In the genomic region with DNA sequence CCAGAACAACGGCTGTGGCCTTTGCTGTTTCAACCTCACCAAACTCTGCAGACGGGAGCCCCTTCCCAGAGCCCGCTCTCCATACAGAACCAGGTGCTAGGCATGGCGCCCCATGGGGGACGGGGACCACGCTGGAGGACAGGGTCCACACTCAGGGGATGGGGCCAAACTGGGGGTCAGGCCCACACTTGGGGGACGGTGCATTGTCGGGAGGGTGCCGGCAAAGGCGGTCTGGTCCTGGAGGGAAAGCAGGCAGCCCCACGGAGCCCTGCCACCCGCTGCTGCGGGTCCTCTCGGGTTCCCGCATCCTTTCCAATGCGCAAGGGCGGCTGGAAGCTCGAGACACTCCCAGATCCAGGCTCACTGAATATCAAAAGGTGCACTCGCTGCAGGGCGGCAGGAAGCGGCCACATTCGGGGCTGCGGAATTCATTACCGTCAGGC, we compare ENCODE assay signal across 25 cellular contexts. TPM values are rescaled to one million over a fixed set of nuclear protein-coding genes. Genes with fewer than 3 reads are reported as not detected.
"Had no signal": no experiment of that assay in that cellular context is flagged by ENCODE, and none has a peak within 500 bp of the region (broad histone marks: within the 10 kb centered on the region; RNA-seq: fewer than 3 reads in every experiment).

No MANE protein-coding gene starts in this region.

- H3K27ac Mint-ChIP-seq: activated naive CD4-positive, alpha-beta T cell treated with anti-CD3 and anti-CD28 coated beads for 36 hours; activated naive CD8-positive, alpha-beta T cell treated with anti-CD3 and anti-CD28 coated beads, Interleukin-2, amount 10 ng/mL, durations not matched to agents 7 days and 5 days; activated T-helper 1 cell treated with anti-CD3 and anti-CD28 coated beads, Interleukin-12 subunit alpha, Interleukin-12 subunit beta, Interleukin-2, Interleukin-4 antibody, amounts not matched to agents 30 ng/mL and 10 ng/mL and 1 ng/mL, durations not matched to agents 14 hours and 24 hours and 36 hours; nephron; T-cell had no signal

- DNase-seq: activated CD4-positive, alpha-beta T cell treated with anti-CD3 and anti-CD28 coated beads for 4 hours; activated CD4-positive, alpha-beta T cell treated with anti-CD3 and anti-CD28 coated beads, Interleukin-2, amount 50 U/mL, for 4 hours; activated effector memory CD4-positive, alpha-beta T cell treated with anti-CD3 and anti-CD28 coated beads, Interleukin-2, amount 50 U/mL, for 16 hours; activated naive CD4-positive, alpha-beta T cell treated with anti-CD3 and anti-CD28 coated beads for 36 hours; activated naive CD8-positive, alpha-beta T cell treated with anti-CD3 and anti-CD28 coated beads, Interleukin-2, amount 10 ng/mL, durations not matched to agents 7 days and 5 days; activated T-cell treated with anti-CD3 and anti-CD28 coated beads, Interleukin-2, amount 50 U/mL, for 1 hour; caudate nucleus; foreskin fibroblast; hypothalamus; left colon; mammary epithelial cell; occipital lobe; stimulated activated naive CD4-positive, alpha-beta T cell; T-cell; tibial artery; upper lobe of right lung had no signal

- H3K27me3 Mint-ChIP-seq: activated naive CD8-positive, alpha-beta T cell treated with anti-CD3 and anti-CD28 coated beads, Interleukin-2, amount 10 ng/mL, durations not matched to agents 7 days and 5 days; T-cell had no signal

- H3K4me1 Mint-ChIP-seq: activated naive CD8-positive, alpha-beta T cell treated with anti-CD3 and anti-CD28 coated beads, Interleukin-2, amount 10 ng/mL, durations not matched to agents 7 days and 5 days; nephron; T-cell had no signal

- H3K27ac ChIP-seq: heart left ventricle, parathyroid adenoma, right atrium auricular region, suprapubic skin, tibial artery, upper lobe of right lung had no signal

- H3K4me3 ChIP-seq: heart left ventricle, right atrium auricular region, smooth muscle cell, suprapubic skin, tibial artery, upper lobe of right lung had no signal

- H3K9ac ChIP-seq: parathyroid adenoma had no signal

- FAIRE-seq: keratinocyte had no signal

- H3K4me3 Mint-ChIP-seq: activated naive CD4-positive, alpha-beta T cell treated with anti-CD3 and anti-CD28 coated beads for 36 hours; activated naive CD8-positive, alpha-beta T cell treated with anti-CD3 and anti-CD28 coated beads, Interleukin-2, amount 10 ng/mL, durations not matched to agents 7 days and 5 days; activated T-helper 1 cell treated with anti-CD3 and anti-CD28 coated beads, Interleukin-12 subunit alpha, Interleukin-12 subunit beta, Interleukin-2, Interleukin-4 antibody, amounts not matched to agents 30 ng/mL and 10 ng/mL and 1 ng/mL, durations not matched to agents 14 hours and 24 hours and 36 hours; nephron; T-cell had no signal

- H3K79me2 ChIP-seq: parathyroid adenoma had no signal

- H3K4me2 ChIP-seq: smooth muscle cell had no signal

- H2AFZ ChIP-seq: parathyroid adenoma had no signal

- ATAC-seq: esophagus mucosa, heart left ventricle, left colon, T-cell, upper lobe of right lung had no signal

- H3K4me1 ChIP-seq: parathyroid adenoma, right atrium auricular region, suprapubic skin, tibial artery, upper lobe of right lung had no signal

- H3K27me3 ChIP-seq: heart left ventricle, right atrium auricular region, suprapubic skin, tibial artery, upper lobe of right lung had no signal

- H3K9me3 ChIP-seq: heart left ventricle, right atrium auricular region, suprapubic skin, tibial artery, upper lobe of right lung had no signal

RNA-seq across cellular contexts. Expression of a gene that starts 52.3 kb away (rescaled TPM):
- polyA plus RNA-seq: mammary epithelial cell had no signal
